In the genomic region with DNA sequence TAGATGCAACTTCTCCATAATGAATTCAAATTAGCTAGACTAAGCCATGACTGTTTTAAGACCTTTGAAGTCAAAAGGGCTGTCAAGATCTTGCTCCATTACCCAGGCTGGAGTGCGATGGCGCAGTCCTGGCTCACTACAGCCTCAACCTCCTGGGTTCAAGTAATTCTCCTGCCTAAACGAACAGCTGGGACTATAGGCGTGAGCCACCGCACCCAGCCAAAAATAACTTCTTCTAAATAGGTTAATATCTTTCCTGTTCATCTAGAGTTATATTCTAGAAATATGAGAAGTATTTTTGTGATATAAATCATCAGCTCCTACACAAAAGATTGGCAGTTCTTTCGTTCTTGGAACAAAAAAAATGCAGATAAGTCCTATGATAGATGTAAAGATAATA, we compare ENCODE assay signal across 25 cellular contexts.
"Had no signal": no experiment of that assay in that cellular context is flagged by ENCODE, and none has a peak within 500 bp of the region (broad histone marks: within the 10 kb centered on the region; RNA-seq: fewer than 3 reads in every experiment).

No MANE protein-coding gene starts in this region.

- H3K27ac ChIP-seq: colonic mucosa, coronary artery, dorsolateral prefrontal cortex, epithelial cell of prostate, esophagus muscularis mucosa, esophagus squamous epithelium, foreskin keratinocyte, gastrocnemius medialis, gastroesophageal sphincter, heart left ventricle had no signal

- H3K27me3 ChIP-seq: colonic mucosa, dorsolateral prefrontal cortex, esophagus muscularis mucosa, esophagus squamous epithelium, foreskin keratinocyte, gastrocnemius medialis, gastroesophageal sphincter, heart left ventricle had no signal

- DNase-seq: colonic mucosa; cortex of kidney; dermis blood vessel endothelial cell; dorsolateral prefrontal cortex; effector CD4-positive, alpha-beta T cell; effector CD8-positive, alpha-beta T cell; effector memory CD4-positive, alpha-beta T cell; effector memory CD8-positive, alpha-beta T cell; endodermal cell; erythroblast; esophagus squamous epithelium; foreskin fibroblast; foreskin keratinocyte; foreskin melanocyte; gastrocnemius medialis; glutamatergic neuron; heart left ventricle had no signal

- H3K9me3 ChIP-seq: colonic mucosa, esophagus muscularis mucosa, esophagus squamous epithelium, gastrocnemius medialis, gastroesophageal sphincter, heart left ventricle had no signal

- FAIRE-seq: colon, endometrium, endothelial cell of umbilical vein, frontal cortex had no signal

- H3K4me1 ChIP-seq: colonic mucosa, esophagus muscularis mucosa, esophagus squamous epithelium, gastrocnemius medialis, gastroesophageal sphincter, heart left ventricle had no signal

- H3K4me3 ChIP-seq: colonic mucosa, coronary artery, dorsolateral prefrontal cortex, esophagus muscularis mucosa, esophagus squamous epithelium, gastrocnemius medialis, gastroesophageal sphincter, heart left ventricle had no signal

- H3K36me3 ChIP-seq: colonic mucosa, gastrocnemius medialis had no signal
